21 cellular contexts compared by ENCODE assay signal in the genomic region with DNA sequence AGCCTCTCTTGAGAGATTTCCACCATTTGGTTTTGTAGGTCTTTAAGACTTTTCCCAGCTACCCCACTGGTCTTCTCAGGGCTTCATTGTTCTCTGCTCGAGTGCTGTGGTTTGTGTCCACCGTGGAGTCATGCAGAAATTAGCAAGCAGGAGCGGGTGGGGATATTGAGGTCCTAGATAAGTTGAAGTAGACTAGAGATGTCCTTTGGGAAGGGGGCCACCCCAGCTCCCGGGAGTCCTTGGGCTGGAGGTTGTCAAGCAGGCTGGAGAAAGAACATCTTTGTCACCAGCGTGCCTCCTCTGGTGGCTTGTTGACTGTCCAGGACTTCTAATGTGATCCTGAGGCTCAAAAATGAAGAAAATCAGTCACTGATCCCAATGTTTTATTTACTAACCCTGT.
"Had no signal": no experiment of that assay in that cellular context is flagged by ENCODE, and none has a peak within 500 bp of the region (broad histone marks: within the 10 kb centered on the region; RNA-seq: fewer than 3 reads in every experiment).

No MANE protein-coding gene starts in this region.

- H3K27ac ChIP-seq: brain microvascular endothelial cell, suprapubic skin, vagina had no signal

- H3K36me3 ChIP-seq: brain microvascular endothelial cell, suprapubic skin, vagina had no signal

- H3K27me3 Mint-ChIP-seq: stimulated activated naive CD8-positive, alpha-beta T cell treated with anti-CD3 and anti-CD28 coated beads, Interleukin-15, amount 100 ng/mL, for 72 hours had no signal

- H3K4me3 ChIP-seq: lung, suprapubic skin, vagina had no signal

- H3K36me3 Mint-ChIP-seq: activated naive CD4-positive, alpha-beta T cell treated with anti-CD3 and anti-CD28 coated beads, Interleukin-2, amount 50 U/mL, for 72 hours; immature natural killer cell; mesothelial cell of epicardium had no signal

- H3K27ac Mint-ChIP-seq: activated CD8-positive, alpha-beta T cell treated with anti-CD3 and anti-CD28 coated beads, Interleukin-2, amount 10 ng/mL, durations not matched to agents 7 days and 5 days; activated naive CD4-positive, alpha-beta T cell treated with anti-CD3 and anti-CD28 coated beads, Interleukin-2, amount 50 U/mL, for 72 hours; effector memory CD8-positive, alpha-beta T cell; immature natural killer cell; mesothelial cell of epicardium; stimulated activated effector memory CD8-positive, alpha-beta T cell treated with anti-CD3 and anti-CD28 coated beads, Interleukin-12 subunit alpha, Interleukin-12 subunit beta, amount 100 ng/mL, for 72 hours; stimulated activated naive CD8-positive, alpha-beta T cell treated with anti-CD3 and anti-CD28 coated beads, Interleukin-15, amount 100 ng/mL, for 72 hours had no signal

- H3K9me3 ChIP-seq: suprapubic skin, vagina had no signal

- H3K4me1 Mint-ChIP-seq: immature natural killer cell; stimulated activated effector memory CD8-positive, alpha-beta T cell treated with anti-CD3 and anti-CD28 coated beads, Interleukin-12 subunit alpha, Interleukin-12 subunit beta, amount 100 ng/mL, for 72 hours; stimulated activated naive CD8-positive, alpha-beta T cell treated with anti-CD3 and anti-CD28 coated beads, Interleukin-15, amount 100 ng/mL, for 72 hours had no signal

- H3K4me3 Mint-ChIP-seq: activated CD8-positive, alpha-beta T cell treated with anti-CD3 and anti-CD28 coated beads, Interleukin-2, amount 10 ng/mL, durations not matched to agents 7 days and 5 days; effector memory CD8-positive, alpha-beta T cell; immature natural killer cell; mesothelial cell of epicardium; stimulated activated effector memory CD8-positive, alpha-beta T cell treated with anti-CD3 and anti-CD28 coated beads, Interleukin-12 subunit alpha, Interleukin-12 subunit beta, amount 100 ng/mL, for 72 hours; stimulated activated naive CD8-positive, alpha-beta T cell treated with anti-CD3 and anti-CD28 coated beads, Interleukin-15, amount 100 ng/mL, for 72 hours had no signal

- H3K27me3 ChIP-seq: brain microvascular endothelial cell, suprapubic skin, vagina had no signal

- H3K9me3 Mint-ChIP-seq: activated naive CD4-positive, alpha-beta T cell treated with anti-CD3 and anti-CD28 coated beads, Interleukin-2, amount 50 U/mL, for 72 hours; effector memory CD8-positive, alpha-beta T cell; immature natural killer cell; mesothelial cell of epicardium; stimulated activated effector memory CD8-positive, alpha-beta T cell treated with anti-CD3 and anti-CD28 coated beads, Interleukin-12 subunit alpha, Interleukin-12 subunit beta, amount 100 ng/mL, for 72 hours; stimulated activated naive CD8-positive, alpha-beta T cell treated with anti-CD3 and anti-CD28 coated beads, Interleukin-15, amount 100 ng/mL, for 72 hours had no signal

- DNase-seq: activated CD4-positive, alpha-beta T cell treated with anti-CD3 and anti-CD28 coated beads for 1 hour; activated CD4-positive, alpha-beta T cell treated with anti-CD3 and anti-CD28 coated beads, Interleukin-2, amount 50 U/mL, for 1 hour; activated CD8-positive, alpha-beta T cell treated with anti-CD3 and anti-CD28 coated beads, Interleukin-2, amount 10 ng/mL, durations not matched to agents 7 days and 5 days; activated gamma-delta T cell treated with Interleukin-2 at 50 U/mL for 16 hours; activated T-cell treated with anti-CD3 and anti-CD28 coated beads, Interleukin-2, amount 50 U/mL, for 1 hour; brain microvascular endothelial cell; central memory CD4-positive, alpha-beta T cell; effector memory CD8-positive, alpha-beta T cell; immature natural killer cell; occipital lobe; retina; stimulated activated CD4-positive, alpha-beta T cell treated with anti-CD3 and anti-CD28 coated beads, Interleukin-1b, Interleukin-23, amount 100 ng/mL, for 48 hours; stimulated activated naive CD8-positive, alpha-beta T cell treated with anti-CD3 and anti-CD28 coated beads, Interleukin-15, amount 100 ng/mL, for 72 hours; T-helper 9 cell; trophoblast cell had no signal
